ENCODE assay signal across 23 cellular contexts in genomic region chr4:112223956-112224355, GRCh38.
"Had no signal": no experiment of that assay in that cellular context is flagged by ENCODE, and none has a peak within 500 bp of the region (broad histone marks: within the 10 kb centered on the region; RNA-seq: fewer than 3 reads in every experiment).

No MANE protein-coding gene starts in this region.

- ATAC-seq: activated naive CD8-positive, alpha-beta T cell treated with anti-CD3 and anti-CD28 coated beads, Interleukin-2, amount 50 U/mL, for 24 hours; activated T-cell treated with anti-CD3 and anti-CD28 coated beads, Interleukin-2, amount 50 U/mL, for 4 hours; activated T-helper 17 cell treated with anti-CD3 and anti-CD28 coated beads, Interleukin-2, amount 50 U/mL, for 72 hours; body of pancreas; esophagus mucosa; WTC11 had no signal

- H3K4me3 ChIP-seq: adrenal gland, body of pancreas had no signal

- H3K4me1 ChIP-seq: adrenal gland, body of pancreas had no signal

- DNase-seq: activated CD4-positive, alpha-beta T cell treated with anti-CD3 and anti-CD28 coated beads for 1 hour; activated CD4-positive, alpha-beta T cell treated with anti-CD3 and anti-CD28 coated beads for 4 hours; activated CD4-positive, alpha-beta T cell treated with anti-CD3 and anti-CD28 coated beads, Interleukin-2, amount 10 ng/mL, durations not matched to agents 7 days and 5 days; activated CD4-positive, alpha-beta T cell treated with anti-CD3 and anti-CD28 coated beads, Interleukin-2, amount 50 U/mL, for 48 hours; activated CD8-positive, alpha-beta memory T cell treated with anti-CD3 and anti-CD28 coated beads for 24 hours; activated effector memory CD4-positive, alpha-beta T cell treated with Interleukin-2 at 50 U/mL for 16 hours; activated gamma-delta T cell treated with Interleukin-2 at 50 U/mL for 16 hours; activated naive CD4-positive, alpha-beta T cell treated with anti-CD3 and anti-CD28 coated beads for 36 hours; activated naive CD8-positive, alpha-beta T cell treated with anti-CD3 and anti-CD28 coated beads, Interleukin-2, amount 50 U/mL, for 24 hours; activated T-cell treated with anti-CD3 and anti-CD28 coated beads, Interleukin-2, amount 50 U/mL, for 4 hours; adrenal gland; amygdala; aorta; body of pancreas; caudate nucleus; effector memory CD4-positive, alpha-beta T cell; endodermal cell; foreskin fibroblast; head of caudate nucleus; T-helper 2 cell had no signal

- H3K36me3 ChIP-seq: adrenal gland had no signal

- H3K9me3 ChIP-seq: adrenal gland, body of pancreas had no signal

- H3K27ac ChIP-seq: adrenal gland, body of pancreas had no signal
